11 cellular contexts compared by ENCODE assay signal in the genomic region with DNA sequence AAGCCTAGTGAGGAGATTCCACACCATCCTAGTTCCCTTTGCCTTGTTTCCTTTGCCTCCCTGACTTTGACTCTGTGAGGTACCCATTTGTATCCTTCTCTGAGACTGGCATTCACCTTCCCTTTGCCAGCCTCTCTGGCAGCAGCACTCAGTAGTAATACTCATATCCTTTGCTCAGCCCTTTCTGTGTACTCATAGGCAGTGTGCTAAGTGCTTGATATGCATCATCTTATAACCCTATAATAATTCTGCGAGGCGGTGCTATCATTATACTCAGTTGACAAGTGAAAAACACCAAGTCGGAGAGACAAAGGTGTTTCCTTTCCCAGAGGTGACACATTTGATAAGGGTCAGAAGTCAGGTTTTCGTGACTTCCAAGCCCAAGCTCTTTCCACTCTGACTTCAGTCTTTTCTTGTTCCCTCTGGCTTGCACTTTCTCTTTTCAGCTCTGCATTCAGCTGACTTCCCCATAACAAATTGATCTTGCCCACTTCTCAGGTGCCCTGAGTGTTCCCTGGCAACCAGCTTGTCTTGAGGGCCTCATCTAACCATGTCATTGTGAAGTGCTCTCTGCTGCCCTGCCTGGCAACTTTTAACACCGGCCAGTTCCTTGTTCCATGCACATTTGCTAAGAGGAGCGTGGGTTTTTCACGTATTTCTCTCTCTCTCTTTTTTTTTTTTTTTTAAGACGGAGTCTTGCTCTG.
DNase-seq lines count a peak whose midpoint lies in the region; ATAC-seq and TF ChIP-seq lines count a peak whose summit lies in the region.
"Had no signal": no experiment of that assay in that cellular context is flagged by ENCODE, and none has a peak within 500 bp of the region (broad histone marks: within the 10 kb centered on the region; RNA-seq: fewer than 3 reads in every experiment).

No MANE protein-coding gene starts in this region.

- peak; percentile 25 for DNase-seq in stimulated activated CD4-positive, alpha-beta T cell treated with anti-CD3 and anti-CD28 coated beads, Interleukin-1b, Interleukin-23, amount 100 ng/mL, for 48 hours
- DNase-seq in stimulated activated CD4-positive, alpha-beta T cell treated with anti-CD3 and anti-CD28 coated beads, Interleukin-4, amount 100 ng/mL, for 1 hour: no peak
- DNase-seq in NCI-H2227 treated with DMSO at 0.1 percent for 48 hours (lab: John Stamatoyannopoulos, UW) (peak; percentile 22), choroid plexus epithelial cell (ENCODE audit: low read depth) (peak; percentile 5), ureter (ENCODE audit: low spot score) (no peak), NCI-H187 treated with DMSO at 0.1 percent for 48 hours (lab: John Stamatoyannopoulos, UW) (no peak)
- DNase-seq: aorta had no signal

- peak; percentile 15 for TF ChIP-seq CTCF in choroid plexus epithelial cell (conservative IDR thresholded peaks at IDR 0.05; ENCODE audit: low read depth, low read length)

- ATAC-seq in HG02852 (IDR thresholded peaks at IDR 0.05; ENCODE audit: unreplicated experiment): no peak
- no peak for ATAC-seq in HG02571 (IDR thresholded peaks at IDR 0.05; ENCODE audit: unreplicated experiment)

- no peak overlapping the region for H3K4me3 ChIP-seq in choroid plexus epithelial cell (ENCODE audit: low read depth, low read length)
- H3K4me3 ChIP-seq: skin epidermis, suprapubic skin had no signal

Comparison
In these comparisons a context has a peak if more than half of its experiments do, and no peak if none do; other contexts are left out.
1. DNase-seq: peak in stimulated activated CD4-positive, alpha-beta T cell treated with anti-CD3 and anti-CD28 coated beads, Interleukin-1b, Interleukin-23, amount 100 ng/mL, for 48 hours (single experiment), NCI-H2227 treated with DMSO at 0.1 percent for 48 hours (single experiment) and choroid plexus epithelial cell (single experiment); none in stimulated activated CD4-positive, alpha-beta T cell treated with anti-CD3 and anti-CD28 coated beads, Interleukin-4, amount 100 ng/mL, for 1 hour (single experiment), ureter (single experiment) and NCI-H187 treated with DMSO at 0.1 percent for 48 hours (single experiment).